Comparison of ENCODE assay signal across 17 cellular contexts in genomic region chr10:122877264-122877663, GRCh38. TPM values are rescaled to one million over a fixed set of nuclear protein-coding genes. Genes with fewer than 3 reads are reported as not detected.
DNase-seq lines count a peak whose midpoint lies in the region; ATAC-seq, FAIRE-seq and TF ChIP-seq lines count a peak whose summit lies in the region.
"Had no signal": no experiment of that assay in that cellular context is flagged by ENCODE, and none has a peak within 500 bp of the region (broad histone marks: within the 10 kb centered on the region; RNA-seq: fewer than 3 reads in every experiment).

No MANE protein-coding gene starts in this region.

- H3K27ac Mint-ChIP-seq in natural killer cell treated with Interleukin-12 subunit alpha and Interleukin-12 subunit beta and Interleukin-15 and Interleukin-18, amount 100 ng/mL, for 72 hours, result no peak overlapping the region

- peaks cover 0 to 12% of the 10 kb centered on the region in 2 experiments; a peak in 2 of 4 replicates for H3K4me1 ChIP-seq in SK-N-SH (ENCODE audit: control insufficient read depth in 1 of 2, insufficient read depth in 2 of 2, low read depth in 1 of 2, low read length in 1 of 2)
- peaks cover 9 to 24% of the 10 kb centered on the region in 2 experiments for H3K4me1 ChIP-seq in K562 (replicated peaks in 1 of 2; ENCODE audit: control insufficient read depth in 2 of 2, insufficient read depth in 2 of 2, low read length in 2 of 2)

- peaks cover 3% of the 10 kb centered on the region for H3K9me1 ChIP-seq in K562 (ENCODE audit: control insufficient read depth, insufficient read depth, low read length)

- DNase-seq in SK-N-SH, result no peak
- DNase-seq in OCI-M1 (lab: John Stamatoyannopoulos, UW), result peak; percentile 86
- peak; percentile 11 to 66 (median 22) for DNase-seq in K562 (ENCODE audit: extremely low read depth in 1 of 4, low spot score in 3 of 4)
- no peak for DNase-seq in natural killer cell treated with Interleukin-12 subunit alpha and Interleukin-12 subunit beta and Interleukin-15 and Interleukin-18, amount 100 ng/mL, for 72 hours (ENCODE audit: low spot score)
- DNase-seq in HCEC 1CT, result no peak
- DNase-seq: aorta, NCI-H774, tibial artery had no signal

- ATAC-seq in SK-N-SH treated with all-trans-retinoic acid at 6 μM for 48 hours (no peak), K562 (peak; percentile 17; the same call in 2 of the 3 replicates), GM19397 (IDR thresholded peaks at IDR 0.05; ENCODE audit: unreplicated experiment) (no peak), GM21529 (IDR thresholded peaks at IDR 0.05; ENCODE audit: unreplicated experiment) (no peak)
- no peak for ATAC-seq in natural killer cell treated with Interleukin-12 subunit alpha and Interleukin-12 subunit beta and Interleukin-15 and Interleukin-18, amount 100 ng/mL, for 72 hours
- ATAC-seq: HCT116 had no signal

- 0 out of 4 replicates have a peak overlapping the region, but pooled peaks of 1 of the 2 experiments have one; percentile 12 for H3K4me3 ChIP-seq in SK-N-SH (ENCODE audit: low read depth in 2 of 2, low read length in 1 of 2)
- no peak overlapping the region; the same call in 1 of the 2 replicates for H3K4me3 ChIP-seq in K562
- H3K4me3 ChIP-seq: SK-N-MC, smooth muscle cell, tibial artery had no signal

- H3F3A ChIP-seq in SK-N-SH (replicated peaks; ENCODE audit: insufficient read depth), result no peaks in the 10 kb centered on the region

- CTCF ChIA-PET in SK-N-SH (lab: Yijun Ruan, JAX) (no interaction called here), K562 (lab: Yijun Ruan, JAX; ENCODE audit: low intra/inter-chr PET ratio) (no interaction called here)

- in situ Hi-C loops in K562 (cut with MboI), result no loop called here

- no peaks in the 10 kb centered on the region for H3K9me2 ChIP-seq in SK-N-SH

- no TSS peak for BruUV-seq in K562 (replicated peaks; lab: Mats Ljungman, UMichigan)

- no peaks in the 10 kb centered on the region for H4K20me1 ChIP-seq in SK-N-SH (ENCODE audit: insufficient read depth)
- H4K20me1 ChIP-seq in K562 (replicated peaks; ENCODE audit: control insufficient read depth, insufficient read depth, low read length), result no peaks in the 10 kb centered on the region

- no peak for TF ChIP-seq CTCF in SK-N-SH (IDR thresholded peaks at IDR 0.05)
- no peak for TF ChIP-seq CTCF in K562 (IDR thresholded peaks at IDR 0.05 in 2 of 3, conservative IDR thresholded peaks at IDR 0.05 in 1 of 3; ENCODE audit: insufficient read depth in 2 of 3, low read depth in 1 of 3, low read length in 3 of 3)

- H3K36me3 ChIP-seq in SK-N-SH (replicated peaks in 1 of 2; ENCODE audit: control insufficient read depth in 1 of 2, insufficient read depth in 2 of 2, low read length in 1 of 2), result no peaks in the 10 kb centered on the region
- peaks cover 27% of the 10 kb centered on the region; the same call in 1 of the 3 replicates for H3K36me3 ChIP-seq in K562 (ENCODE audit: control insufficient read depth, insufficient read depth, low read length)
- H3K36me3 ChIP-seq: tibial artery had no signal

- peak overlapping the region; percentile 92 for H3K4me3 Mint-ChIP-seq in natural killer cell treated with Interleukin-12 subunit alpha and Interleukin-12 subunit beta and Interleukin-15 and Interleukin-18, amount 100 ng/mL, for 72 hours

- H2AFZ ChIP-seq in SK-N-SH (ENCODE audit: low read depth) (no peak overlapping the region), K562 (ENCODE audit: low read depth, low read length) (no peak overlapping the region)

- peaks cover 34 to 60% of the 10 kb centered on the region in 2 donors for H3K4me1 Mint-ChIP-seq in natural killer cell treated with Interleukin-12 subunit alpha and Interleukin-12 subunit beta and Interleukin-15 and Interleukin-18, amount 100 ng/mL, for 72 hours (ENCODE audit: low read depth in 2 of 2)

- H3K27me3 ChIP-seq in SK-N-SH (ENCODE audit: insufficient read depth) (no peaks in the 10 kb centered on the region), K562 (ENCODE audit: control insufficient read depth in 2 of 2, insufficient read depth in 2 of 2, low read length in 2 of 2) (no peaks in the 10 kb centered on the region)

- H3K79me2 ChIP-seq in SK-N-SH (ENCODE audit: insufficient read depth) (peaks cover 68% of the 10 kb centered on the region), K562 (ENCODE audit: control insufficient read depth, insufficient read depth, low read length) (peaks cover 74% of the 10 kb centered on the region)

- POLR2A ChIA-PET in SK-N-SH (lab: Yijun Ruan, JAX), result no interaction called here
- POLR2A ChIA-PET in K562 (lab: Yijun Ruan, JAX), result interaction anchor here (1.4 kb wide), 1 partner anchor 13 kb away, joined by 3 read pairs; no protein-coding TSS in a partner anchor

- FAIRE-seq in K562 (lab: Jason Lieb, UNC), result peak; percentile 77

- intact Hi-C loops in K562 (cut with micrococcal nuclease), result loop anchor here (5.0 kb wide), 1 partner anchor 75 kb away; the partner anchor contains the start of gene C10orf88

- H3K9me3 Mint-ChIP-seq in natural killer cell treated with Interleukin-12 subunit alpha and Interleukin-12 subunit beta and Interleukin-15 and Interleukin-18, amount 100 ng/mL, for 72 hours, result no peaks in the 10 kb centered on the region

- H3K36me3 Mint-ChIP-seq in natural killer cell treated with Interleukin-12 subunit alpha and Interleukin-12 subunit beta and Interleukin-15 and Interleukin-18, amount 100 ng/mL, for 72 hours, result peaks cover 12% of the 10 kb centered on the region

- H3K9me3 ChIP-seq in SK-N-SH, result no peaks in the 10 kb centered on the region
- H3K9me3 ChIP-seq in K562 (replicated peaks; ENCODE audit: control insufficient read depth, insufficient read depth, low read depth, low read length), result no peaks in the 10 kb centered on the region
- H3K9me3 ChIP-seq: tibial artery had no signal

- 90% methylated on average over 1 of the region's 1 CpG for WGBS in SK-N-SH (ENCODE audit: low lambda C conversion rate)
- 0% methylated on average over 1 of the region's 1 CpG for WGBS in K562 (ENCODE audit: insufficient coverage, low coverage, missing lambda C conversion rate)

- H3K27ac ChIP-seq in SK-N-SH (ENCODE audit: low read depth in 2 of 2, low read length in 1 of 2) (no peak overlapping the region), K562 (ENCODE audit: extremely low read depth, low read depth, low read length) (peak overlapping the region; percentile 52; the same call in 2 of the 3 replicates)
- H3K27ac ChIP-seq: SK-N-MC, tibial artery had no signal

- no peaks in the 10 kb centered on the region for H3K27me3 Mint-ChIP-seq in natural killer cell treated with Interleukin-12 subunit alpha and Interleukin-12 subunit beta and Interleukin-15 and Interleukin-18, amount 100 ng/mL, for 72 hours

- TF ChIP-seq EP300 in SK-N-SH (IDR thresholded peaks at IDR 0.05; ENCODE audit: borderline replicate concordance in 1 of 2, low read depth in 1 of 2, low read length in 1 of 2) (no peak), K562 (IDR thresholded peaks at IDR 0.05; ENCODE audit: low read length) (peak; percentile 65)

- no peak for TF ChIP-seq RAD21 in SK-N-SH (IDR thresholded peaks at IDR 0.05; ENCODE audit: low read length)
- no peak for TF ChIP-seq RAD21 in K562 (CRISPR knock-in tag; conservative IDR thresholded peaks at IDR 0.05 in 1 of 2, IDR thresholded peaks at IDR 0.05 in 1 of 2)

- peak overlapping the region; percentile 30; the same call in 1 of the 2 replicates for H3K4me2 ChIP-seq in SK-N-SH
- H3K4me2 ChIP-seq in K562 (ENCODE audit: insufficient read depth, low read length), result peak overlapping the region; percentile 62
- H3K4me2 ChIP-seq: smooth muscle cell had no signal

- TF ChIP-seq POLR2A in K562 (conservative IDR thresholded peaks at IDR 0.05), result no peak

- H3K9ac ChIP-seq in SK-N-SH (no peak overlapping the region), K562 (ENCODE audit: insufficient read depth in 1 of 2, low read depth in 2 of 2, low read length in 2 of 2) (no peak overlapping the region; a peak in 1 of 4 replicates)

RNA-seq across cellular contexts. Expression of gene FAM24B, which starts 2.1 kb away (rescaled TPM):
- polyA plus RNA-seq in SK-N-SH (2012; rRNA removed), result 8.8 and 9.2 TPM in 2 replicates
- 9.0 and 11.1 TPM in 2 replicates for polyA plus RNA-seq in SK-N-SH (2012; cell fraction: cytosol; rRNA removed)
- 17.8 and 18.0 TPM in 2 replicates for polyA plus RNA-seq in SK-N-SH (2012; cell fraction: nucleus; rRNA removed)
- 7.0 and 17.2 TPM in 2 replicates for total RNA-seq in K562 (2011; cell fraction: chromatin; rRNA removed; ENCODE audit: low replicate concordance)
- total RNA-seq in K562 (2011; cell fraction: nucleolus; rRNA removed), result 4.0 and 4.6 TPM in 2 replicates
- total RNA-seq in K562 (2011; cell fraction: nucleoplasm; rRNA removed), result 8.1 and 16.4 TPM in 2 replicates
- total RNA-seq in K562 (2014; rRNA removed), result 6.4 and 9.4 TPM in 2 replicates
- total RNA-seq in K562 (2014; rRNA removed; fragmentation: Illumina TruSeq; extraction: Trizol), result 7.6 and 8.5 TPM in 2 replicates
- 5.9 and 7.1 TPM in 2 replicates for total RNA-seq in K562 (2015; rRNA removed; fragmentation: Illumina TruSeq; extraction: Trizol)
- total RNA-seq in K562 (2021), result 5.9 and 8.7 TPM in 2 replicates
- polyA plus RNA-seq in K562 (2011; rRNA removed), result 6.0 and 8.4 TPM in 2 replicates
- polyA plus RNA-seq in K562 (2011; cell fraction: cytosol; rRNA removed), result 3.1 and 7.9 TPM in 2 replicates
- 18.7 and 18.9 TPM in 2 replicates for polyA plus RNA-seq in K562 (2011; cell fraction: nucleus; rRNA removed)
- polyA plus RNA-seq in K562 (2012), result 8.5 and 11.3 TPM in 2 replicates
- 7.9 and 9.2 TPM in 2 replicates for polyA plus RNA-seq in K562 (2014; fragmentation: Illumina TruSeq; extraction: Trizol)
- polyA plus RNA-seq in K562 (2014; fragmentation: Nextera tagmentation; extraction: Ambion mirVana), result 10 to 100 TPM; 14.5 to 19.6 TPM
- 14.5 TPM in 2 replicates for polyA plus RNA-seq in K562 (2014; rRNA removed)
- 3.6 and 5.2 TPM in 2 replicates for polyA minus RNA-seq in K562 (2011; rRNA and poly(A)+ RNA removed)
- 1.9 and 3.2 TPM in 2 replicates for polyA minus RNA-seq in K562 (2011; cell fraction: cytosol; rRNA and poly(A)+ RNA removed)
- 8.1 and 9.0 TPM in 2 replicates for polyA minus RNA-seq in K562 (2011; cell fraction: nucleus; rRNA and poly(A)+ RNA removed)
- total RNA-seq in natural killer cell treated with Interleukin-12 subunit alpha and Interleukin-12 subunit beta and Interleukin-15 and Interleukin-18, amount 100 ng/mL, for 72 hours, result 10 to 100 TPM in 1 of 2 donors, 1 to 10 TPM in 1; 3.0 to 19.7 TPM
- total RNA-seq: smooth muscle cell had no signal
- polyA plus RNA-seq: smooth muscle cell had no signal

RNA-seq across cellular contexts. Expression of gene CUZD1, which starts 31.6 kb away (rescaled TPM):
- 0.89 and 1.5 TPM in 2 replicates for polyA plus RNA-seq in SK-N-SH (2012; rRNA removed)
- polyA plus RNA-seq in SK-N-SH (2012; cell fraction: cytosol; rRNA removed), result 0.69 and 0.88 TPM in 2 replicates
- polyA plus RNA-seq in SK-N-SH (2012; cell fraction: nucleus; rRNA removed), result 4.5 and 7.4 TPM in 2 replicates
- total RNA-seq in K562 (2011; cell fraction: chromatin; rRNA removed; ENCODE audit: low replicate concordance), result 3.1 and 3.5 TPM in 2 replicates
- 1.3 and 1.7 TPM in 2 replicates for total RNA-seq in K562 (2011; cell fraction: nucleolus; rRNA removed)
- total RNA-seq in K562 (2011; cell fraction: nucleoplasm; rRNA removed), result 2.3 and 2.7 TPM in 2 replicates
- total RNA-seq in K562 (2014; rRNA removed), result 0.95 and 1.0 TPM in 2 replicates
- total RNA-seq in K562 (2014; rRNA removed; fragmentation: Illumina TruSeq; extraction: Trizol), result 0.83 and 0.87 TPM in 2 replicates
- 1.5 and 1.7 TPM in 2 replicates for total RNA-seq in K562 (2015; rRNA removed; fragmentation: Illumina TruSeq; extraction: Trizol)
- total RNA-seq in K562 (2021), result 1.3 and 1.5 TPM in 2 replicates
- 1.4 and 1.7 TPM in 2 replicates for polyA plus RNA-seq in K562 (2011; rRNA removed)
- 0.67 and 1.2 TPM in 2 replicates for polyA plus RNA-seq in K562 (2011; cell fraction: cytosol; rRNA removed)
- polyA plus RNA-seq in K562 (2011; cell fraction: nucleus; rRNA removed), result 6.1 and 7.5 TPM in 2 replicates
- 0.57 and 1.3 TPM in 2 replicates for polyA plus RNA-seq in K562 (2012)
- 1.1 and 1.2 TPM in 2 replicates for polyA plus RNA-seq in K562 (2014; fragmentation: Illumina TruSeq; extraction: Trizol)
- 1 to 10 TPM in 1 of 2 experiments, under 1 TPM in 1; 0.51 to 1.1 TPM for polyA plus RNA-seq in K562 (2014; fragmentation: Nextera tagmentation; extraction: Ambion mirVana)
- polyA plus RNA-seq in K562 (2014; rRNA removed), result 1.0 and 1.1 TPM in 2 replicates
- polyA minus RNA-seq in K562 (2011; rRNA and poly(A)+ RNA removed), result 1.2 and 1.6 TPM in 2 replicates
- polyA minus RNA-seq in K562 (2011; cell fraction: cytosol; rRNA and poly(A)+ RNA removed), result 0.48 TPM in 1 of 2 replicates, not detected in the other
- polyA minus RNA-seq in K562 (2011; cell fraction: nucleus; rRNA and poly(A)+ RNA removed), result 1.8 and 5.0 TPM in 2 replicates
- total RNA-seq in natural killer cell treated with Interleukin-12 subunit alpha and Interleukin-12 subunit beta and Interleukin-15 and Interleukin-18, amount 100 ng/mL, for 72 hours, result 1 to 10 TPM; 1.1 to 3.9 TPM
- polyA plus RNA-seq: smooth muscle cell had no signal

RNA-seq across cellular contexts. Expression of gene FAM24A, which starts 33.1 kb away (rescaled TPM):
- not detected in 2 replicates for polyA plus RNA-seq in SK-N-SH (2012; rRNA removed)
- not detected in 2 replicates for polyA plus RNA-seq in SK-N-SH (2012; cell fraction: cytosol; rRNA removed)
- not detected in 2 replicates for polyA plus RNA-seq in SK-N-SH (2012; cell fraction: nucleus; rRNA removed)
- not detected in 2 replicates for total RNA-seq in K562 (2011; cell fraction: chromatin; rRNA removed; ENCODE audit: low replicate concordance)
- total RNA-seq in K562 (2011; cell fraction: nucleolus; rRNA removed), result not detected in 2 replicates
- total RNA-seq in K562 (2011; cell fraction: nucleoplasm; rRNA removed), result not detected in 2 replicates
- not detected in 2 replicates for total RNA-seq in K562 (2014; rRNA removed)
- total RNA-seq in K562 (2014; rRNA removed; fragmentation: Illumina TruSeq; extraction: Trizol), result not detected in 2 replicates
- not detected in 2 replicates for total RNA-seq in K562 (2015; rRNA removed; fragmentation: Illumina TruSeq; extraction: Trizol)
- not detected in 2 replicates for total RNA-seq in K562 (2021)
- polyA plus RNA-seq in K562 (2011; rRNA removed), result not detected in 2 replicates
- polyA plus RNA-seq in K562 (2011; cell fraction: cytosol; rRNA removed), result not detected in 2 replicates
- polyA plus RNA-seq in K562 (2011; cell fraction: nucleus; rRNA removed), result not detected in 2 replicates
- polyA plus RNA-seq in K562 (2012), result not detected in 2 replicates
- not detected in 2 replicates for polyA plus RNA-seq in K562 (2014; fragmentation: Illumina TruSeq; extraction: Trizol)
- polyA plus RNA-seq in K562 (2014; fragmentation: Nextera tagmentation; extraction: Ambion mirVana), result not detected
- polyA plus RNA-seq in K562 (2014; rRNA removed), result not detected in 2 replicates
- polyA minus RNA-seq in K562 (2011; rRNA and poly(A)+ RNA removed), result not detected in 2 replicates
- polyA minus RNA-seq in K562 (2011; cell fraction: cytosol; rRNA and poly(A)+ RNA removed), result not detected in 2 replicates
- polyA minus RNA-seq in K562 (2011; cell fraction: nucleus; rRNA and poly(A)+ RNA removed), result not detected in 2 replicates
- total RNA-seq in natural killer cell treated with Interleukin-12 subunit alpha and Interleukin-12 subunit beta and Interleukin-15 and Interleukin-18, amount 100 ng/mL, for 72 hours, result not detected
- total RNA-seq: A673, aorta, glomerular endothelial cell, liver, smooth muscle cell had no signal
- polyA plus RNA-seq: aorta, liver, smooth muscle cell had no signal

Comparison
In these comparisons a context has a peak if more than half of its experiments do, and no peak if none do; other contexts are left out.
1. DNase-seq: peak in OCI-M1 (single experiment) and K562 (4 of 4); none in SK-N-SH (single experiment), natural killer cell treated with Interleukin-12 subunit alpha and Interleukin-12 subunit beta and Interleukin-15 and Interleukin-18, amount 100 ng/mL, for 72 hours (single experiment) and HCEC 1CT (single experiment).
2. Of the 27 proteins assayed by ChIP-seq in both K562 and SK-N-SH: peak only in K562: EP300, JUND, NFIC and POLR2AphosphoS5; only in SK-N-SH: none; in both: none; in neither: 21; mixed calls (peak in some experiments, not most) for 2.